In the genomic region with DNA sequence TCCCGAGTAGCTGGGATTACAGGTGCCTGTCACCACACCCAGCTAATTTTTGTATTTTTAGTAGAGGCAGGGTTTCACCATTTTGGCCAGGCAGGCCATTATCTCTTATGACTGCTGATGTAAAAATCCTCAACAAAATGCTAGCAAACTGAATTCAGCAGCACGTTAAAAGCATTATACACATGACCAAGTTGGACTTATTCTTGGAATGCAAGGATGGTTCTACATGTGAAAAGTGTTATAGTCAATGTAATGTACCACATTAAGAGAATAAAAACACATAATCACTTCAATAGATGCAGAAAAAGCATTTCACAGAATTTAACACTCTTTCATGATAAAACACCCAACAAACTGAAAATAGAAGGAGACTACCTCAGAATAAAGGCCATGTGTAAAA, we compare ENCODE assay signal across 39 cellular contexts. TPM values are rescaled to one million over a fixed set of nuclear protein-coding genes. Genes with fewer than 3 reads are reported as not detected.
"Had no signal": no experiment of that assay in that cellular context is flagged by ENCODE, and none has a peak within 500 bp of the region (broad histone marks: within the 10 kb centered on the region; RNA-seq: fewer than 3 reads in every experiment).

No MANE protein-coding gene starts in this region.

- ATAC-seq: activated CD8-positive, alpha-beta T cell treated with anti-CD3 and anti-CD28 coated beads for 36 hours; activated naive CD4-positive, alpha-beta T cell treated with anti-CD3 and anti-CD28 coated beads, Interleukin-2, amount 50 U/mL, for 72 hours; activated T-cell treated with anti-CD3 and anti-CD28 coated beads, Interleukin-2, amount 50 U/mL, for 4 hours; activated T-cell treated with anti-CD3 and anti-CD28 coated beads, Interleukin-2, amount 50 U/mL, for 72 hours; activated T-helper 17 cell treated with anti-CD3 and anti-CD28 coated beads, Interleukin-2, amount 50 U/mL, for 72 hours; body of pancreas had no signal

- H3K27me3 ChIP-seq: adrenal gland, body of pancreas, brain microvascular endothelial cell, cardiac muscle cell had no signal

- H3K27ac Mint-ChIP-seq: activated B cell treated with CpG ODN at 0.5 μM for 24 hours; activated CD4-positive, alpha-beta memory T cell treated with anti-CD3 and anti-CD28 coated beads for 36 hours; activated CD4-positive, alpha-beta T cell treated with anti-CD3 and anti-CD28 coated beads, Interleukin-2, amount 10 ng/mL, durations not matched to agents 24 days and 14 days; activated CD8-positive, alpha-beta T cell treated with anti-CD3 and anti-CD28 coated beads for 36 hours; activated naive CD4-positive, alpha-beta T cell treated with anti-CD3 and anti-CD28 coated beads for 36 hours; activated naive CD4-positive, alpha-beta T cell treated with anti-CD3 and anti-CD28 coated beads, Interleukin-2, amount 50 U/mL, for 72 hours; activated naive CD8-positive, alpha-beta T cell treated with anti-CD3 and anti-CD28 coated beads for 36 hours; activated T-cell treated with anti-CD3 and anti-CD28 coated beads, Interleukin-2, amount 50 U/mL, for 72 hours; activated T-helper 1 cell treated with anti-CD3 and anti-CD28 coated beads, Interleukin-12 subunit alpha, Interleukin-12 subunit beta, Interleukin-2, Interleukin-4 antibody, amounts not matched to agents 30 ng/mL and 10 ng/mL and 1 ng/mL, durations not matched to agents 14 hours and 24 hours and 36 hours; activated T-helper 17 cell treated with anti-CD3 and anti-CD28 coated beads, Interleukin-2, amount 50 U/mL, for 72 hours; T-helper 1 cell treated with Interleukin-12 subunit alpha and Interleukin-12 subunit beta and Interleukin-4 antibody, amounts not matched to agents 30 μg/mL and 1 μg/mL, for 36 hours; T-helper 2 cell treated with Interferon-gamma antibody and Interleukin-4, amounts not matched to agents 5 μg/mL and 100 μg/mL, for 36 hours had no signal

- DNase-seq: activated B cell treated with CpG ODN at 0.5 μM for 24 hours; activated CD4-positive, alpha-beta memory T cell treated with anti-CD3 and anti-CD28 coated beads for 36 hours; activated CD4-positive, alpha-beta T cell treated with anti-CD3 and anti-CD28 coated beads for 4 hours; activated CD4-positive, alpha-beta T cell treated with anti-CD3 and anti-CD28 coated beads, Interleukin-2, amount 10 ng/mL, durations not matched to agents 24 days and 14 days; activated CD4-positive, alpha-beta T cell treated with anti-CD3 and anti-CD28 coated beads, Interleukin-2, amount 50 U/mL, for 1 hour; activated CD4-positive, alpha-beta T cell treated with anti-CD3 and anti-CD28 coated beads, Interleukin-2, amount 50 U/mL, for 4 hours; activated CD4-positive, CD25-positive, alpha-beta regulatory T cell treated with anti-CD3 and anti-CD28 coated beads, Interleukin-2, amount 50 U/mL, for 72 hours; activated CD8-positive, alpha-beta memory T cell treated with anti-CD3 and anti-CD28 coated beads, Interleukin-2, amount 50 U/mL, for 4 hours; activated CD8-positive, alpha-beta T cell treated with anti-CD3 and anti-CD28 coated beads for 36 hours; activated effector memory CD4-positive, alpha-beta T cell treated with anti-CD3 and anti-CD28 coated beads, Interleukin-2, amount 50 U/mL, for 16 hours; activated gamma-delta T cell treated with Interleukin-2 at 50 U/mL for 16 hours; activated naive CD4-positive, alpha-beta T cell; activated naive CD4-positive, alpha-beta T cell treated with anti-CD3 and anti-CD28 coated beads for 36 hours; activated naive CD4-positive, alpha-beta T cell treated with anti-CD3 and anti-CD28 coated beads, Interleukin-2, amount 50 U/mL, for 16 hours; activated naive CD8-positive, alpha-beta T cell treated with anti-CD3 and anti-CD28 coated beads for 36 hours; activated T-cell treated with anti-CD3 and anti-CD28 coated beads for 4 hours; activated T-cell treated with anti-CD3 and anti-CD28 coated beads, Interleukin-2, amount 50 U/mL, for 1 hour; activated T-cell treated with anti-CD3 and anti-CD28 coated beads, Interleukin-2, amount 50 U/mL, for 4 hours; activated T-cell treated with anti-CD3 and anti-CD28 coated beads, Interleukin-2, amount 50 U/mL, for 72 hours; adrenal gland; amniotic stem cell; aorta; body of pancreas; brain microvascular endothelial cell; caudate nucleus; cerebellar nuclear complex; T-helper 2 cell; T-helper 9 cell had no signal

- H3K4me1 Mint-ChIP-seq: activated CD4-positive, alpha-beta T cell treated with anti-CD3 and anti-CD28 coated beads, Interleukin-2, amount 10 ng/mL, durations not matched to agents 24 days and 14 days; activated T-helper 17 cell treated with anti-CD3 and anti-CD28 coated beads, Interleukin-2, amount 50 U/mL, for 72 hours had no signal

- H3K27me3 Mint-ChIP-seq: activated B cell treated with CpG ODN at 0.5 μM for 24 hours; activated CD4-positive, alpha-beta memory T cell treated with anti-CD3 and anti-CD28 coated beads for 36 hours; activated CD4-positive, alpha-beta T cell treated with anti-CD3 and anti-CD28 coated beads, Interleukin-2, amount 10 ng/mL, durations not matched to agents 24 days and 14 days; activated CD8-positive, alpha-beta T cell treated with anti-CD3 and anti-CD28 coated beads for 36 hours; activated naive CD8-positive, alpha-beta T cell treated with anti-CD3 and anti-CD28 coated beads for 36 hours; activated T-helper 17 cell treated with anti-CD3 and anti-CD28 coated beads, Interleukin-2, amount 50 U/mL, for 72 hours; central memory CD8-positive, alpha-beta T cell had no signal

- H3K4me1 ChIP-seq: body of pancreas had no signal

- H3K4me3 ChIP-seq: adrenal gland, body of pancreas, cardiac muscle cell had no signal

- H3K36me3 ChIP-seq: adrenal gland, brain microvascular endothelial cell, cardiac muscle cell had no signal

- H3K4me3 Mint-ChIP-seq: activated B cell treated with CpG ODN at 0.5 μM for 24 hours; activated CD4-positive, alpha-beta memory T cell treated with anti-CD3 and anti-CD28 coated beads for 36 hours; activated CD4-positive, alpha-beta T cell treated with anti-CD3 and anti-CD28 coated beads, Interleukin-2, amount 10 ng/mL, durations not matched to agents 24 days and 14 days; activated CD8-positive, alpha-beta T cell treated with anti-CD3 and anti-CD28 coated beads for 36 hours; activated naive CD4-positive, alpha-beta T cell treated with anti-CD3 and anti-CD28 coated beads for 36 hours; activated naive CD8-positive, alpha-beta T cell treated with anti-CD3 and anti-CD28 coated beads for 36 hours; activated T-cell treated with anti-CD3 and anti-CD28 coated beads, Interleukin-2, amount 50 U/mL, for 4 hours; activated T-cell treated with anti-CD3 and anti-CD28 coated beads, Interleukin-2, amount 50 U/mL, for 72 hours; activated T-helper 1 cell treated with anti-CD3 and anti-CD28 coated beads, Interleukin-12 subunit alpha, Interleukin-12 subunit beta, Interleukin-2, Interleukin-4 antibody, amounts not matched to agents 30 ng/mL and 10 ng/mL and 1 ng/mL, durations not matched to agents 14 hours and 24 hours and 36 hours; activated T-helper 17 cell treated with anti-CD3 and anti-CD28 coated beads, Interleukin-2, amount 50 U/mL, for 72 hours; central memory CD8-positive, alpha-beta T cell; T-helper 1 cell treated with Interleukin-12 subunit alpha and Interleukin-12 subunit beta and Interleukin-4 antibody, amounts not matched to agents 30 μg/mL and 1 μg/mL, for 36 hours; T-helper 2 cell treated with Interferon-gamma antibody and Interleukin-4, amounts not matched to agents 5 μg/mL and 100 μg/mL, for 36 hours had no signal

- H3K27ac ChIP-seq: adrenal gland, body of pancreas, brain microvascular endothelial cell, cardiac muscle cell, VCaP had no signal

RNA-seq across cellular contexts. Expression of a gene that starts 40.9 kb away (rescaled TPM):
- total RNA-seq: activated B cell treated with CpG ODN at 0.5 μM for 24 hours; activated CD4-positive, alpha-beta memory T cell treated with anti-CD3 and anti-CD28 coated beads for 36 hours; activated CD4-positive, alpha-beta T cell treated with anti-CD3 and anti-CD28 coated beads, Interleukin-2, amount 10 ng/mL, durations not matched to agents 24 days and 14 days; activated CD8-positive, alpha-beta memory T cell treated with anti-CD3 and anti-CD28 coated beads for 36 hours; activated CD8-positive, alpha-beta T cell treated with anti-CD3 and anti-CD28 coated beads for 36 hours; activated naive CD4-positive, alpha-beta T cell treated with anti-CD3 and anti-CD28 coated beads for 36 hours; activated naive CD4-positive, alpha-beta T cell treated with anti-CD3 and anti-CD28 coated beads, Interleukin-2, amount 50 U/mL, for 72 hours; activated naive CD8-positive, alpha-beta T cell treated with anti-CD3 and anti-CD28 coated beads for 36 hours; activated T-cell treated with anti-CD3 and anti-CD28 coated beads, Interleukin-2, amount 50 U/mL, for 4 hours; activated T-cell treated with anti-CD3 and anti-CD28 coated beads, Interleukin-2, amount 50 U/mL, for 72 hours; activated T-helper 1 cell treated with anti-CD3 and anti-CD28 coated beads, Interleukin-12 subunit alpha, Interleukin-12 subunit beta, Interleukin-2, Interleukin-4 antibody, amounts not matched to agents 30 ng/mL and 10 ng/mL and 1 ng/mL, durations not matched to agents 14 hours and 24 hours and 36 hours; activated T-helper 17 cell treated with anti-CD3 and anti-CD28 coated beads, Interleukin-2, amount 50 U/mL, for 72 hours; adrenal gland; aorta; astrocyte; body of pancreas; cardiac muscle cell; chondrocyte had no signal
- polyA plus RNA-seq: adrenal gland, aorta, cardiac muscle cell had no signal
